Comparison of ENCODE assay signal across 11 cellular contexts in the genomic region with DNA sequence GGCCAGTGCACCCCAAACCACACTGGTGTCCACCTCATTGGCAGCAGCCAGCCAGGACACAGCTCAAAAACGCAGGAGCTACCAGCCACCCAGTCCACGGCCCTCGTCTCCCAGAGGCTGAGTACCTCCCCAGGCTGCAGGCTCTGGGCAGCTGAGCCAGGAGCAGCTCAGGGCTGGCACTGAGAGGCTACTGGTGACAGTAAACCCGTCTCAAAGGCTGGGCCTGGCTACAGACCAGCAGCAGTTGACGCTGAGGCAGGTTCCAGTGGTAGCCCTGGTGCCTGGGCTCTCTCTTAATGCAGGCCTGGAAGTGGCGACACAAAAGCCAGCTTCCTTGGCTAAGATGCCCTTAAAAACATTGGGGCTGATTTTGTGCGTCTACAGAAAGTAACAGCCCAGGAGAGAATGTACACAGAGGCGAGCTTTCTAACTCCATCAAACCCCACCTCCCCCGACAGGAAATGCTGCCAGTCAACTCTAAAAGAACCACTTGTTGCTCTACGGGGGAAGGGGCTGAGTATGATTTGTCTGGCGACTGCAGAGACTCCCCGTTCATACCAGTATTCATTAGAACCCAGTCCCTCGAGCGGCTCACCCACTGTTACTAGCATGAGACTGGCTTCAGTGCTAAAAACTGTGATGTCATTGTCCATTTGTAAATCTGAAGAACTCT.
DNase-seq lines count a peak whose midpoint lies in the region; TF ChIP-seq lines count a peak whose summit lies in the region.
"Had no signal": no experiment of that assay in that cellular context is flagged by ENCODE, and none has a peak within 500 bp of the region (broad histone marks: within the 10 kb centered on the region; RNA-seq: fewer than 3 reads in every experiment).

No MANE protein-coding gene starts in this region.

- no peak overlapping the region for H3K9ac ChIP-seq in mesendoderm (ENCODE audit: low read length)

- no peaks in the 10 kb centered on the region for H3K9me3 ChIP-seq in uterus
- H3K9me3 ChIP-seq: SJSA1 had no signal

- H3K36me3 ChIP-seq in mesendoderm (ENCODE audit: control insufficient read depth, insufficient read depth, low read length), result peaks cover 5% of the 10 kb centered on the region
- H3K36me3 ChIP-seq in uterus, result no peaks in the 10 kb centered on the region

- H3K9me3 Mint-ChIP-seq in activated naive CD4-positive, alpha-beta T cell treated with anti-CD3 and anti-CD28 coated beads for 36 hours, result no peaks in the 10 kb centered on the region

- H2AK5ac ChIP-seq in mesendoderm (ENCODE audit: low read length), result no peak overlapping the region

- H3K4me3 Mint-ChIP-seq in activated naive CD4-positive, alpha-beta T cell treated with anti-CD3 and anti-CD28 coated beads for 36 hours, result no peak overlapping the region

- no peak overlapping the region for H2BK15ac ChIP-seq in mesendoderm (replicated peaks; ENCODE audit: low read depth)

- WGBS in mesendoderm (ENCODE audit: extremely low coverage, insufficient coverage, low lambda C conversion rate), result no CpG with 5 or more reads among the region's 14 CpGs

- H3K56ac ChIP-seq in mesendoderm (ENCODE audit: low read length), result peak overlapping the region; percentile 39

- no peak overlapping the region for H3K18ac ChIP-seq in mesendoderm (ENCODE audit: low read length)

- CTCF ChIA-PET in activated naive CD4-positive, alpha-beta T cell treated with anti-CD3 and anti-CD28 coated beads for 36 hours (lab: Charles Lee), result interaction anchor here (0.7 to 3.1 kb wide), 7 partner anchors 16 to 223 kb away, joined by 3 to 32 read pairs (median 5); no protein-coding TSS in a partner anchor

- H3K4me3 ChIP-seq in coronary artery, result no peak overlapping the region
- H3K4me3 ChIP-seq in mesendoderm (ENCODE audit: low read length), result no peak overlapping the region
- H3K4me3 ChIP-seq in uterus, result no peak overlapping the region
- H3K4me3 ChIP-seq: SJSA1 had no signal

- in situ Hi-C loops in GM13976 (cut with MboI; ENCODE audit: low sequenced_read_pairs, unreplicated experiment), result no loop called here

- H2BK120ac ChIP-seq in mesendoderm (ENCODE audit: low read depth, low read length), result no peak overlapping the region

- peak; percentile 55 for DNase-seq in activated naive CD4-positive, alpha-beta T cell treated with anti-CD3 and anti-CD28 coated beads for 36 hours
- DNase-seq in activated naive CD4-positive, alpha-beta T cell treated with anti-CD3 and anti-CD28 coated beads, Interleukin-2, amount 50 U/mL, for 16 hours, result no peak
- DNase-seq in coronary artery (ENCODE audit: low spot score) (no peak), mesendoderm (peak; percentile 53), uterus (no peak), NCI-H524 (lab: John Stamatoyannopoulos, UW) (no peak), NAMALWA (ENCODE audit: low spot score) (no peak), GM13976 (ENCODE audit: low spot score) (no peak)
- DNase-seq: cerebellar nuclear complex had no signal

- peak overlapping the region; percentile 55 for H3K27ac Mint-ChIP-seq in activated naive CD4-positive, alpha-beta T cell treated with anti-CD3 and anti-CD28 coated beads for 36 hours

- H3K4ac ChIP-seq in mesendoderm (ENCODE audit: low read depth, low read length), result no peak overlapping the region

- no peak overlapping the region for H4K8ac ChIP-seq in mesendoderm (ENCODE audit: low read depth, low read length)

- no peak for TF ChIP-seq POLR2A in uterus (IDR thresholded peaks at IDR 0.05)

- intact Hi-C loops in activated naive CD4-positive, alpha-beta T cell treated with anti-CD3 and anti-CD28 coated beads for 36 hours (cut with micrococcal nuclease), result no loop called here
- intact Hi-C loops in uterus (cut with DNase I; ENCODE audit: low total_unique reads), result no loop called here

- H3K27ac ChIP-seq in coronary artery (peak overlapping the region; percentile 46 to 84), mesendoderm (ENCODE audit: low read depth, low read length) (peak overlapping the region; percentile 53), uterus (peak overlapping the region; percentile 79 to 80)
- H3K27ac ChIP-seq: C4-2B, SJSA1 had no signal

- H3K36me3 Mint-ChIP-seq in activated naive CD4-positive, alpha-beta T cell treated with anti-CD3 and anti-CD28 coated beads for 36 hours (ENCODE audit: low read depth), result peaks cover 9% of the 10 kb centered on the region

- H3K79me1 ChIP-seq in mesendoderm (ENCODE audit: low read length), result peaks cover 6% of the 10 kb centered on the region

- H3K4me1 ChIP-seq in mesendoderm (ENCODE audit: control insufficient read depth, low read depth, low read length) (peaks cover 5% of the 10 kb centered on the region), uterus (peaks cover 14 to 18% of the 10 kb centered on the region in 2 donors)

- no peaks in the 10 kb centered on the region for H3K27me3 Mint-ChIP-seq in activated naive CD4-positive, alpha-beta T cell treated with anti-CD3 and anti-CD28 coated beads for 36 hours (ENCODE audit: low read depth)

- H4K5ac ChIP-seq in mesendoderm (ENCODE audit: low read length), result no peak overlapping the region

- H3K27me3 ChIP-seq in mesendoderm (ENCODE audit: insufficient read depth, low read length, poor library complexity) (no peaks in the 10 kb centered on the region), uterus (no peaks in the 10 kb centered on the region)
- H3K27me3 ChIP-seq: SJSA1 had no signal

- peaks cover 23% of the 10 kb centered on the region for H3K4me1 Mint-ChIP-seq in activated naive CD4-positive, alpha-beta T cell treated with anti-CD3 and anti-CD28 coated beads for 36 hours (ENCODE audit: low read depth)

- H3K23ac ChIP-seq in mesendoderm (ENCODE audit: low read length), result peak overlapping the region; percentile 38

- TF ChIP-seq CTCF in coronary artery (IDR thresholded peaks at IDR 0.05) (no peak), uterus (IDR thresholded peaks at IDR 0.05) (no peak), GM13976 (IDR thresholded peaks at IDR 0.05; ENCODE audit: borderline replicate concordance, control extremely low read depth, extremely low read depth, insufficient read depth, missing control alignments) (no peak)

- H3K4me2 ChIP-seq in mesendoderm (ENCODE audit: low read length), result no peak overlapping the region

- H2BK5ac ChIP-seq in mesendoderm (ENCODE audit: low read length), result no peak overlapping the region

- H3K79me2 ChIP-seq in mesendoderm (ENCODE audit: control insufficient read depth, insufficient read depth, low read length), result no peaks in the 10 kb centered on the region

Comparison
In these comparisons a context has a peak if more than half of its experiments do, and no peak if none do; other contexts are left out.
1. DNase-seq: peak in activated naive CD4-positive, alpha-beta T cell treated with anti-CD3 and anti-CD28 coated beads for 36 hours (single experiment) and mesendoderm (single experiment); none in activated naive CD4-positive, alpha-beta T cell treated with anti-CD3 and anti-CD28 coated beads, Interleukin-2, amount 50 U/mL, for 16 hours (single experiment), coronary artery (single experiment), uterus (0 of 2), NCI-H524 (0 of 2), NAMALWA (single experiment) and GM13976 (single experiment).
2. Peak in every context shown above with its lines, with median percentiles within 50 percentile points of each other: H3K27ac ChIP-seq.